In genomic region chr7:44847509-44847919, GRCh38 we compare ENCODE assay signal across 8 cellular contexts. TPM values are rescaled to one million over a fixed set of nuclear protein-coding genes. Genes with fewer than 3 reads are reported as not detected.
DNase-seq lines count a peak whose midpoint lies in the region; ATAC-seq, FAIRE-seq and TF ChIP-seq lines count a peak whose summit lies in the region.

No MANE protein-coding gene starts in this region.

- H3K27ac Mint-ChIP-seq in activated naive CD8-positive, alpha-beta T cell treated with anti-CD3 and anti-CD28 coated beads for 36 hours: peak overlapping the region; percentile 99

- TF ChIP-seq RAD21 in SK-N-SH (IDR thresholded peaks at IDR 0.05; ENCODE audit: low read length): peak; percentile 79

- POLR2A ChIA-PET in SK-N-SH (lab: Yijun Ruan, JAX): interaction anchor here (0.5 to 2.9 kb wide), 8 partner anchors 10 to 289 kb away, joined by 3 to 14 read pairs (median 11); partner anchors contain the start of genes DDX56, OGDH, PURB and TMED4

- H3K9me3 ChIP-seq in HAP-1 (no peaks in the 10 kb centered on the region), SK-N-SH (no peaks in the 10 kb centered on the region), pancreas (no peaks in the 10 kb centered on the region), thyroid gland (no peaks in the 10 kb centered on the region)

- peaks cover 49% of the 10 kb centered on the region for H3F3A ChIP-seq in SK-N-SH (replicated peaks; ENCODE audit: insufficient read depth)

- peak; percentile 79 for ATAC-seq in Right ventricle myocardium superior (ENCODE audit: poor library complexity)
- peak; percentile 72 to 81 (median 76) for ATAC-seq in pancreas

- CTCF ChIA-PET in SK-N-SH (lab: Yijun Ruan, JAX): interaction anchor here (0.6 to 3.1 kb wide), 43 partner anchors 9 to 372 kb away, joined by 3 to 19 read pairs (median 4); partner anchors contain the start of genes OGDH, PPIA and TMED4

- no peak for TF ChIP-seq EP300 in SK-N-SH (IDR thresholded peaks at IDR 0.05; ENCODE audit: borderline replicate concordance in 1 of 2, low read depth in 1 of 2, low read length in 1 of 2)

- peak overlapping the region; percentile 97 for H3K4me3 Mint-ChIP-seq in activated naive CD8-positive, alpha-beta T cell treated with anti-CD3 and anti-CD28 coated beads for 36 hours

- H3K4me1 ChIP-seq in HAP-1 (peaks cover 21% of the 10 kb centered on the region), SK-N-SH (ENCODE audit: control insufficient read depth in 1 of 2, insufficient read depth in 2 of 2, low read depth in 1 of 2, low read length in 1 of 2) (peaks cover 5 to 21% of the 10 kb centered on the region in 2 experiments; a peak in 3 of 4 replicates), pancreas (peaks cover 0 to 22% (median 17%) of the 10 kb centered on the region in 3 donors), thyroid gland (peaks cover 11 to 12% of the 10 kb centered on the region in 2 donors)

- peaks cover 47% of the 10 kb centered on the region for H3K4me1 Mint-ChIP-seq in activated naive CD8-positive, alpha-beta T cell treated with anti-CD3 and anti-CD28 coated beads for 36 hours

- H3K36me3 ChIP-seq in HAP-1 (replicated peaks) (peaks cover 2% of the 10 kb centered on the region), SK-N-SH (replicated peaks in 1 of 2; ENCODE audit: control insufficient read depth in 1 of 2, insufficient read depth in 2 of 2, low read length in 1 of 2) (peaks cover under 1 to 8% of the 10 kb centered on the region in 2 experiments), pancreas (peaks cover 0 to 3% (median 0%) of the 10 kb centered on the region in 3 donors), thyroid gland (no peaks in the 10 kb centered on the region)

- TF ChIP-seq POLR2A in thyroid gland (IDR thresholded peaks at IDR 0.05): no peak

- WGBS in SK-N-SH (ENCODE audit: low lambda C conversion rate): 3% methylated on average over 15 of the region's 36 CpGs
- 0% methylated on average over 28 to 36 of the region's 36 CpGs for WGBS in pancreas, 2 donors
- WGBS in thyroid gland, 2 donors: 0 to 1% methylated on average over 6 to 15 of the region's 36 CpGs

- peak overlapping the region; percentile 63 for H2AFZ ChIP-seq in SK-N-SH (ENCODE audit: low read depth)

- in situ Hi-C loops in HAP-1 (cut with MboI; ENCODE audit: low sequenced_read_pairs): loop anchor here (25.0 kb wide), 1 partner anchor 265 kb away; the partner anchor contains the start of gene TBRG4

- peaks cover 50% of the 10 kb centered on the region for H4K20me1 ChIP-seq in SK-N-SH (ENCODE audit: insufficient read depth)

- TF ChIP-seq CTCF in SK-N-SH (IDR thresholded peaks at IDR 0.05) (peak; percentile 96), pancreas (IDR thresholded peaks at IDR 0.05) (peak; percentile 67 to 83 (median 76)), thyroid gland (IDR thresholded peaks at IDR 0.05) (peak; percentile 53 to 97 (median 91))

- DNase-seq in GM03348 (ENCODE audit: low spot score): peak; percentile 95
- peak in 1 of 2 experiments; percentile 86 for DNase-seq in HAP-1 (ENCODE audit: low spot score in 2 of 2)
- peak; percentile 90 for DNase-seq in LoVo (ENCODE audit: low spot score)
- peak; percentile 94 for DNase-seq in SK-N-SH
- DNase-seq in activated naive CD8-positive, alpha-beta T cell treated with anti-CD3 and anti-CD28 coated beads for 36 hours: peak; percentile 91
- DNase-seq in Right ventricle myocardium superior: peak; percentile 91
- peak; percentile 79 to 92 (median 88) for DNase-seq in pancreas
- peak; percentile 90 to 91 for DNase-seq in thyroid gland

- H3K27ac ChIP-seq in SK-N-SH (ENCODE audit: low read depth in 2 of 2, low read length in 1 of 2) (peak overlapping the region; percentile 85 to 91), pancreas (peak overlapping the region; percentile 87 to 99 (median 96)), thyroid gland (peak overlapping the region; percentile 81 to 91 (median 89))

- H3K4me2 ChIP-seq in SK-N-SH: peak overlapping the region; percentile 78

- peaks cover 50% of the 10 kb centered on the region for H3K79me2 ChIP-seq in SK-N-SH (ENCODE audit: insufficient read depth)

- no peaks in the 10 kb centered on the region for H3K9me3 Mint-ChIP-seq in activated naive CD8-positive, alpha-beta T cell treated with anti-CD3 and anti-CD28 coated beads for 36 hours

- peaks cover 26% of the 10 kb centered on the region for H3K36me3 Mint-ChIP-seq in activated naive CD8-positive, alpha-beta T cell treated with anti-CD3 and anti-CD28 coated beads for 36 hours

- intact Hi-C loops in Right ventricle myocardium superior (cut with DNase I): loop anchor here (5.0 kb wide), 1 partner anchor 260 kb away; no protein-coding TSS in a partner anchor
- intact Hi-C loops in pancreas (cut with DNase I): no loop called here
- intact Hi-C loops in thyroid gland (cut with DNase I): no loop called here

- H3K27me3 Mint-ChIP-seq in activated naive CD8-positive, alpha-beta T cell treated with anti-CD3 and anti-CD28 coated beads for 36 hours: no peaks in the 10 kb centered on the region

- no peaks in the 10 kb centered on the region for H3K27me3 ChIP-seq in HAP-1 (ENCODE audit: low read depth)
- no peaks in the 10 kb centered on the region for H3K27me3 ChIP-seq in SK-N-SH (ENCODE audit: insufficient read depth)
- no peaks in the 10 kb centered on the region for H3K27me3 ChIP-seq in pancreas
- H3K27me3 ChIP-seq in thyroid gland: no peaks in the 10 kb centered on the region

- peak overlapping the region; percentile 79 for H3K9ac ChIP-seq in SK-N-SH

- no peaks in the 10 kb centered on the region for H3K9me2 ChIP-seq in SK-N-SH

- FAIRE-seq in pancreas (lab: Jason Lieb, UNC): no peak

- H3K4me3 ChIP-seq in HAP-1 (peak overlapping the region; percentile 67), SK-N-SH (ENCODE audit: low read depth in 2 of 2, low read length in 1 of 2) (peak overlapping the region; percentile 66 to 82), pancreas (peak overlapping the region; percentile 65 to 77 (median 71)), thyroid gland (replicated peaks in 1 of 3) (peak overlapping the region; percentile 25 to 48 (median 43))

TF ChIP-seq in SK-N-SH, 30 proteins besides CTCF, POLR2A, EP300 and RAD21 (continues in another document):
- TF ChIP-seq ZBTB33 (IDR thresholded peaks at IDR 0.05; ENCODE audit: borderline replicate concordance, low read depth) (no peak), PBX3 (IDR thresholded peaks at IDR 0.05) (no peak), GABPA (IDR thresholded peaks at IDR 0.05; ENCODE audit: low read depth) (no peak; the same call in 1 of the 2 replicates), YY1 (IDR thresholded peaks at IDR 0.05; ENCODE audit: low read depth) (no peak), EZH2phosphoT487 (IDR thresholded peaks at IDR 0.05; ENCODE audit: borderline replicate concordance, low read depth) (no peak), TAF1 (IDR thresholded peaks at IDR 0.05; ENCODE audit: borderline replicate concordance, low read depth, low read length) (no peak; the same call in 1 of the 2 replicates), RCOR1 (IDR thresholded peaks at IDR 0.05; ENCODE audit: low read length) (no peak), MEF2A (IDR thresholded peaks at IDR 0.05; ENCODE audit: borderline replicate concordance, low read depth) (no peak)

RNA-seq across cellular contexts. Expression of gene H2AZ2, which starts 0.4 kb away (rescaled TPM):
- polyA plus RNA-seq in SK-N-SH (2012; rRNA removed): 207 and 389 TPM in 2 replicates
- 318 and 348 TPM in 2 replicates for polyA plus RNA-seq in SK-N-SH (2012; cell fraction: cytosol; rRNA removed)
- 80.0 and 111 TPM in 2 replicates for polyA plus RNA-seq in SK-N-SH (2012; cell fraction: nucleus; rRNA removed)
- 100 to 1,000 TPM; 291 to 305 TPM for total RNA-seq in activated naive CD8-positive, alpha-beta T cell treated with anti-CD3 and anti-CD28 coated beads for 36 hours
- total RNA-seq in Right ventricle myocardium superior: 257 TPM
- total RNA-seq in pancreas: 10 to 100 TPM; 37.8 to 83.0 (median 56.1) TPM
- polyA plus RNA-seq in pancreas: 10 to 100 TPM; 45.1 to 56.4 TPM
- 100 to 1,000 TPM; 126 to 198 (median 144) TPM for total RNA-seq in thyroid gland

RNA-seq across cellular contexts. Expression of gene PURB, which starts 37.8 kb away (rescaled TPM):
- polyA plus RNA-seq in SK-N-SH (2012; rRNA removed) (4.1 and 4.8 TPM in 2 replicates), pancreas (1 to 10 TPM; 3.6 to 8.0 TPM)
- 7.9 and 8.7 TPM in 2 replicates for polyA plus RNA-seq in SK-N-SH (2012; cell fraction: cytosol; rRNA removed)
- polyA plus RNA-seq in SK-N-SH (2012; cell fraction: nucleus; rRNA removed): 3.3 and 5.1 TPM in 2 replicates
- total RNA-seq in activated naive CD8-positive, alpha-beta T cell treated with anti-CD3 and anti-CD28 coated beads for 36 hours: 10 to 100 TPM; 30.1 to 31.5 TPM
- total RNA-seq in Right ventricle myocardium superior (13.3 TPM), pancreas (10 to 100 TPM in 2 of 6 donors, 1 to 10 TPM in 4; 6.6 to 14.7 (median 8.6) TPM), thyroid gland (10 to 100 TPM; 25.6 to 47.4 (median 31.5) TPM)

RNA-seq across cellular contexts. Expression of gene PPIA, which starts 51.0 kb away (rescaled TPM):
- polyA plus RNA-seq in SK-N-SH (2012; rRNA removed) (6,239 and 6,267 TPM in 2 replicates), pancreas (1,000 to 10,000 TPM; 1,017 to 1,024 TPM)
- 7,289 and 8,124 TPM in 2 replicates for polyA plus RNA-seq in SK-N-SH (2012; cell fraction: cytosol; rRNA removed)
- polyA plus RNA-seq in SK-N-SH (2012; cell fraction: nucleus; rRNA removed): 2,405 and 2,816 TPM in 2 replicates
- total RNA-seq in activated naive CD8-positive, alpha-beta T cell treated with anti-CD3 and anti-CD28 coated beads for 36 hours: 1,000 to 10,000 TPM; 3,010 to 3,071 TPM
- total RNA-seq in Right ventricle myocardium superior (471 TPM), pancreas (100 to 1,000 TPM; 281 to 533 (median 512) TPM), thyroid gland (1,000 to 10,000 TPM; 1,021 to 2,051 (median 1,545) TPM)
